In the genomic region with DNA sequence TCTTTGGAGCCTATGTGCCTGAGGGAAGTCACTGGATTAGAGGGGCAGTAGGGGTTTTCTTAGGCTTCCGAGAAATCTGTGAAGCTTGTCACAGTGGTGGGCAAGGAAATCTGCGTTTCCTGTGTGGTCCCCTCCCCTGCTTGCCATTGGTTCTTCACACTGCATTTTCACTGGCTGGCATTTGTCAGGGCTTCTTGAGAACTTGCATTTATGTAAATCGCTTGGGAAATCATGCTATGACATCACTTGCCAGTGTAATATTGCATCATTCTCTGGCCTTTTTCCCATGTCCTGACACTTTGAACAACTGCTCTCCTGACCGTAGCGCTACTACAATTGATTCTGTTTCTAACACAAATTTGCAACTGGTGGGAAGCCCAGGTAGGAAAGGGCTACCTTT, we compare ENCODE assay signal across 30 cellular contexts. TPM values are rescaled to one million over a fixed set of nuclear protein-coding genes. Genes with fewer than 3 reads are reported as not detected.
A peak's percentile ranks its signal among the peaks of the same experiment; 100 is the strongest.
DNase-seq lines count a peak whose midpoint lies in the region; TF ChIP-seq lines count a peak whose summit lies in the region.
"Had no signal": no experiment of that assay in that cellular context is flagged by ENCODE, and none has a peak within 500 bp of the region (broad histone marks: within the 10 kb centered on the region; RNA-seq: fewer than 3 reads in every experiment).

No MANE protein-coding gene starts in this region.

- no peak overlapping the region for H3K9ac ChIP-seq in endodermal cell (ENCODE audit: extremely low read depth, low read length, poor library complexity, severe bottlenecking)
- H3K9ac ChIP-seq: BLaER1 treated with 17β-estradiol and CSF1 and Interleukin-3, amounts not matched to agents 10 nM and 100 nM had no signal

- H3K36me3 Mint-ChIP-seq in endodermal cell (ENCODE audit: low read depth) = no peaks in the 10 kb centered on the region
- H3K36me3 Mint-ChIP-seq: activated CD4-positive, alpha-beta memory T cell treated with anti-CD3 and anti-CD28 coated beads for 36 hours; activated naive CD4-positive, alpha-beta T cell treated with anti-CD3 and anti-CD28 coated beads, Interleukin-2, amount 10 ng/mL, durations not matched to agents 7 days and 5 days had no signal

- no peaks in the 10 kb centered on the region for H3K36me3 ChIP-seq in HEK293 (ENCODE audit: control insufficient read depth in 2 of 2, insufficient read depth in 1 of 2, low read length in 2 of 2)
- H3K36me3 ChIP-seq in endodermal cell (ENCODE audit: control insufficient read depth, insufficient read depth, low read length) = no peaks in the 10 kb centered on the region
- H3K36me3 ChIP-seq: BLaER1 treated with 17β-estradiol and CSF1 and Interleukin-3, amounts not matched to agents 10 nM and 100 nM; HAP-1 had no signal

- no peaks in the 10 kb centered on the region; the same call in 1 of the 2 replicates for H3K4me1 ChIP-seq in HEK293 (ENCODE audit: control insufficient read depth, insufficient read depth, low read length)
- H3K4me1 ChIP-seq in endodermal cell (ENCODE audit: control insufficient read depth, insufficient read depth, low read length) = no peaks in the 10 kb centered on the region
- H3K4me1 ChIP-seq: HAP-1 had no signal

- H3K4me3 Mint-ChIP-seq in endodermal cell = no peak overlapping the region
- H3K4me3 Mint-ChIP-seq: activated CD4-positive, alpha-beta memory T cell treated with anti-CD3 and anti-CD28 coated beads for 36 hours; activated naive CD4-positive, alpha-beta T cell treated with anti-CD3 and anti-CD28 coated beads, Interleukin-2, amount 10 ng/mL, durations not matched to agents 7 days and 5 days; activated T-helper 1 cell treated with anti-CD3 and anti-CD28 coated beads, Interleukin-12 subunit alpha, Interleukin-12 subunit beta, Interleukin-2, Interleukin-4 antibody, amounts not matched to agents 30 ng/mL and 10 ng/mL and 1 ng/mL, durations not matched to agents 14 hours and 24 hours and 36 hours; T-helper 1 cell treated with Interleukin-12 subunit alpha and Interleukin-12 subunit beta and Interleukin-4 antibody, amounts not matched to agents 30 μg/mL and 1 μg/mL, for 36 hours had no signal

- intact Hi-C loops in posterior cingulate gyrus (cut with DNase I) = loop anchor here (10.0 kb wide), 1 partner anchor 523 kb away; no protein-coding TSS in a partner anchor

- peak; percentile 14 for DNase-seq in SK-N-DZ (ENCODE audit: low spot score)
- peak; percentile 72 for DNase-seq in endodermal cell
- peak in 6 of 10 donors; percentile 14 to 86 (median 47) for DNase-seq in posterior cingulate gyrus
- DNase-seq in NOMO-1 treated with dmso at 0.1 percent for 144 hours (lab: John Stamatoyannopoulos, UW; ENCODE audit: unreplicated experiment) = no peak
- no peak for DNase-seq in stimulated activated CD4-positive, alpha-beta T cell treated with anti-CD3 and anti-CD28 coated beads, Interleukin-2, amount 100 ng/mL, for 48 hours
- no peak for DNase-seq in activated gamma-delta T cell (lab: John Stamatoyannopoulos, UW)
- DNase-seq: activated CD4-positive, alpha-beta memory T cell treated with anti-CD3 and anti-CD28 coated beads for 36 hours; activated CD8-positive, alpha-beta memory T cell treated with anti-CD3 and anti-CD28 coated beads, Interleukin-2, amount 50 U/mL, for 4 hours; activated naive CD4-positive, alpha-beta T cell treated with anti-CD3 and anti-CD28 coated beads, Interleukin-2, amount 10 ng/mL, durations not matched to agents 7 days and 5 days; amniotic stem cell; effector memory CD4-positive, alpha-beta T cell; glutamatergic neuron; NCI-H1105; NCI-H187 treated with DMSO at 0.1 percent for 48 hours; NCI-H2171 treated with DMSO at 0.1 percent for 48 hours; NCI-H510A; NK-92 treated with Interleukin-12 subunit alpha and Interleukin-12 subunit beta, amount 100 ng/mL, for 24 hours; PC-9; stimulated activated CD4-positive, alpha-beta T cell treated with anti-CD3 and anti-CD28 coated beads, Interleukin-4, amount 100 ng/mL, for 4 hours had no signal

- no peaks in the 10 kb centered on the region for H3K9me3 Mint-ChIP-seq in endodermal cell
- H3K9me3 Mint-ChIP-seq: activated CD4-positive, alpha-beta memory T cell treated with anti-CD3 and anti-CD28 coated beads for 36 hours; activated naive CD4-positive, alpha-beta T cell treated with anti-CD3 and anti-CD28 coated beads, Interleukin-2, amount 10 ng/mL, durations not matched to agents 7 days and 5 days; activated T-helper 1 cell treated with anti-CD3 and anti-CD28 coated beads, Interleukin-12 subunit alpha, Interleukin-12 subunit beta, Interleukin-2, Interleukin-4 antibody, amounts not matched to agents 30 ng/mL and 10 ng/mL and 1 ng/mL, durations not matched to agents 14 hours and 24 hours and 36 hours; T-helper 1 cell treated with Interleukin-12 subunit alpha and Interleukin-12 subunit beta and Interleukin-4 antibody, amounts not matched to agents 30 μg/mL and 1 μg/mL, for 36 hours had no signal

- H3K27me3 ChIP-seq in endodermal cell (ENCODE audit: control insufficient read depth, insufficient read depth, low read length, poor library complexity, severe bottlenecking) = peaks cover 64% of the 10 kb centered on the region
- H3K27me3 ChIP-seq: BLaER1 treated with 17β-estradiol and CSF1 and Interleukin-3, amounts not matched to agents 10 nM and 100 nM had no signal

- no peaks in the 10 kb centered on the region for H3K9me3 ChIP-seq in HEK293 (ENCODE audit: control insufficient read depth, insufficient read depth, low read depth, low read length)
- no peaks in the 10 kb centered on the region for H3K9me3 ChIP-seq in endodermal cell (ENCODE audit: control insufficient read depth, low read length)
- H3K9me3 ChIP-seq: BLaER1 treated with 17β-estradiol and CSF1 and Interleukin-3, amounts not matched to agents 10 nM and 100 nM; HAP-1 had no signal

- no peak overlapping the region for H3K4me3 ChIP-seq in HEK293 (ENCODE audit: low read depth, low read length)
- H3K4me3 ChIP-seq in endodermal cell (ENCODE audit: low read length) = no peak overlapping the region
- H3K4me3 ChIP-seq: BLaER1 treated with 17β-estradiol and CSF1 and Interleukin-3, amounts not matched to agents 10 nM and 100 nM; coronary artery; GM12878; HAP-1; PC-9 had no signal

- TF ChIP-seq CTCF in HEK293 (tag by site-specific recombination; IDR thresholded peaks at IDR 0.05) (no peak), endodermal cell (conservative IDR thresholded peaks at IDR 0.05) (no peak)

- peaks cover 54% of the 10 kb centered on the region for H3K27me3 Mint-ChIP-seq in endodermal cell (ENCODE audit: insufficient read depth)

- H3K27ac ChIP-seq in HEK293 (ENCODE audit: extremely low read depth, low read depth, low read length) = no peak overlapping the region
- no peak overlapping the region for H3K27ac ChIP-seq in endodermal cell (ENCODE audit: low read depth, low read length)
- H3K27ac ChIP-seq: BLaER1 treated with 17β-estradiol and CSF1 and Interleukin-3, amounts not matched to agents 10 nM and 100 nM; coronary artery; PC-9 had no signal

- no peak overlapping the region for H3K27ac Mint-ChIP-seq in endodermal cell
- H3K27ac Mint-ChIP-seq: activated CD4-positive, alpha-beta memory T cell treated with anti-CD3 and anti-CD28 coated beads for 36 hours; activated naive CD4-positive, alpha-beta T cell treated with anti-CD3 and anti-CD28 coated beads, Interleukin-2, amount 10 ng/mL, durations not matched to agents 7 days and 5 days; activated T-helper 1 cell treated with anti-CD3 and anti-CD28 coated beads, Interleukin-12 subunit alpha, Interleukin-12 subunit beta, Interleukin-2, Interleukin-4 antibody, amounts not matched to agents 30 ng/mL and 10 ng/mL and 1 ng/mL, durations not matched to agents 14 hours and 24 hours and 36 hours; progenitor cell of endocrine pancreas; T-helper 1 cell treated with Interleukin-12 subunit alpha and Interleukin-12 subunit beta and Interleukin-4 antibody, amounts not matched to agents 30 μg/mL and 1 μg/mL, for 36 hours had no signal

- H3K4me1 Mint-ChIP-seq in endodermal cell = peaks cover 12% of the 10 kb centered on the region
- H3K4me1 Mint-ChIP-seq: activated naive CD4-positive, alpha-beta T cell treated with anti-CD3 and anti-CD28 coated beads, Interleukin-2, amount 10 ng/mL, durations not matched to agents 7 days and 5 days had no signal

- CTCF ChIA-PET in HEK293 (lab: Yijun Ruan, JAX) = interaction anchor here (0.6 kb wide), 1 partner anchor 200 kb away, joined by 3 read pairs; no protein-coding TSS in a partner anchor

- 65 to 69% methylated on average over 5 of the region's 5 CpGs for WGBS in endodermal cell (ENCODE audit: insufficient coverage in 1 of 2, insufficient read length in 1 of 2), 2 experiments

- POLR2A ChIA-PET in HEK293 (lab: Yijun Ruan, JAX) = interaction anchor here (0.6 kb wide), 1 partner anchor 1268 kb away, joined by 4 read pairs; no protein-coding TSS in a partner anchor

TF ChIP-seq in HEK293, 187 proteins besides CTCF, POLR2A, EP300 and RAD21 (continues in another document):
- TF ChIP-seq ZNF645 (tag by site-specific recombination; IDR thresholded peaks at IDR 0.05) (no peak), ZNF692 (tag by site-specific recombination; IDR thresholded peaks at IDR 0.05) (peak; percentile 22; the same call in 1 of the 2 replicates)

RNA-seq across cellular contexts. Expression of gene CACNG3, which starts 1.8 kb away (rescaled TPM):
- polyA plus RNA-seq in SK-N-DZ (2014; cell fraction: cytosol; rRNA removed) = 0.27 and 0.61 TPM in 2 replicates
- polyA plus RNA-seq in SK-N-DZ (2014; cell fraction: nucleus; rRNA removed) = 0.07 and 0.72 TPM in 2 replicates
- total RNA-seq in endodermal cell = not detected
- polyA plus RNA-seq in endodermal cell (2013, experiment 1 of 2) = 0.28 TPM
- 0.41 TPM for polyA plus RNA-seq in endodermal cell (2013, experiment 2 of 2)
- total RNA-seq: activated CD4-positive, alpha-beta memory T cell treated with anti-CD3 and anti-CD28 coated beads for 36 hours; activated T-helper 1 cell treated with anti-CD3 and anti-CD28 coated beads, Interleukin-12 subunit alpha, Interleukin-12 subunit beta, Interleukin-2, Interleukin-4 antibody, amounts not matched to agents 30 ng/mL and 10 ng/mL and 1 ng/mL, durations not matched to agents 14 hours and 24 hours and 36 hours; epithelial cell of proximal tubule; GM12878; kidney epithelial cell; liver; PC-9; progenitor cell of endocrine pancreas had no signal
- polyA plus RNA-seq: liver had no signal

Comparison
In these comparisons a context has a peak if more than half of its experiments do, and no peak if none do; other contexts are left out.
1. DNase-seq: peak in SK-N-DZ (single experiment), endodermal cell (single experiment) and posterior cingulate gyrus (6 of 10); none in NOMO-1 treated with dmso at 0.1 percent for 144 hours (single experiment), stimulated activated CD4-positive, alpha-beta T cell treated with anti-CD3 and anti-CD28 coated beads, Interleukin-2, amount 100 ng/mL, for 48 hours (0 of 2) and activated gamma-delta T cell (single experiment).